In the genomic region with DNA sequence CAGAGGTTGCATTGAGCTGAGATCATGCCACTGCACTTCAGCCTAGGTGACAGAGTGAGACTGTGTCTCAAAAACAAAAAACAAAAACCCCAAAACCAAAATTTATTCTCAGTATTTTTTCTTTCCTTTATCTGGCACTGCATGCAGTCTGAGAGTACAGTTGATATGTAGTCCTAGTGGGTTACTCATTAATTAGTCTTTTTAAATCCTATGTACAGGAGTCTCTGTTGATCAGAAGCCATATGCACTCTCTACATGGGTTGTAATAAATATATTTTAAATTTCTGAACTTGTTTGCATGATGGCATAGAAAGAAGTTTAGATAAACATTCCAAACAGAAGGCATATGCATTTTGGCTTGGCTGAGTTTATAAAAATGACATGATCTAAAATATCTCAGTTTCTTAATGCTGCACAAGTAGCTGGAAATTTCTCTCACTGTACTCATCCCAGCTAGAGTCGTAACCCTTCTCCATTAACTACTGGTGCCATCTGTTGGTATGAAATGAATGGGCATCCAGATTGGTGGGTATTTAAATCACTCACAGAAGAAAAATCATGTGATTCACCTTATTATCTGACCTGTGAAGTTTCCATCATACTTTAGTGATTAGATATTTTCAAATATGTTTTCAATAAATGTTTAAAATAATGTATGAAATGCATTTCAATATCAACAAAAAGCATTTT, we compare ENCODE assay signal across 12 cellular contexts.
A peak's percentile ranks its signal among the peaks of the same experiment; 100 is the strongest.
DNase-seq lines count a peak whose midpoint lies in the region; ATAC-seq lines count a peak whose summit lies in the region.
"Had no signal": no experiment of that assay in that cellular context is flagged by ENCODE, and none has a peak within 500 bp of the region (broad histone marks: within the 10 kb centered on the region; RNA-seq: fewer than 3 reads in every experiment).

No MANE protein-coding gene starts in this region.

- DNase-seq in DMS53 (lab: John Stamatoyannopoulos, UW) (peak; percentile 65), NCI-H1048 (lab: John Stamatoyannopoulos, UW) (peak; percentile 1), astrocyte of the hippocampus (ENCODE audit: low read depth, low spot score) (peak; percentile 67), midbrain (lab: John Stamatoyannopoulos, UW) (peak; percentile 59), GOT3 (lab: John Stamatoyannopoulos, UW) (no peak)
- no peak for DNase-seq in activated CD8-positive, alpha-beta memory T cell treated with anti-CD3 and anti-CD28 coated beads, Interleukin-2, amount 50 U/mL, for 48 hours
- no peak for DNase-seq in activated CD4-positive, CD25-positive, alpha-beta regulatory T cell (lab: John Stamatoyannopoulos, UW)
- DNase-seq: central memory CD4-positive, alpha-beta T cell; DMS79 treated with DMSO at 0.1 percent for 48 hours; MM.1S; T-helper 17 cell had no signal

- ATAC-seq in GM21576 (IDR thresholded peaks at IDR 0.05; ENCODE audit: unreplicated experiment): no peak
- ATAC-seq: T-helper 17 cell had no signal

Comparison
In these comparisons a context has a peak if more than half of its experiments do, and no peak if none do; other contexts are left out.
1. DNase-seq: peak in DMS53 (single experiment), NCI-H1048 (single experiment), astrocyte of the hippocampus (single experiment) and midbrain (single experiment); none in GOT3 (single experiment), activated CD8-positive, alpha-beta memory T cell treated with anti-CD3 and anti-CD28 coated beads, Interleukin-2, amount 50 U/mL, for 48 hours (single experiment) and activated CD4-positive, CD25-positive, alpha-beta regulatory T cell (0 of 4).